ENCODE assay signal across 1 cellular context in genomic region chr14:39762576-39763401, GRCh38.
TF ChIP-seq lines count a peak whose summit lies in the region.

No MANE protein-coding gene starts in this region.

TF ChIP-seq in HepG2, 621 proteins besides CTCF, POLR2A, EP300 and RAD21 (continued from another document and continues in another):
- TF ChIP-seq ZNF597 (CRISPR knock-in tag; IDR thresholded peaks at IDR 0.05): 0 out of 2 replicates have a peak, but pooled peaks have one; percentile 28
- peak; percentile 92 for TF ChIP-seq SP4 (CRISPR knock-in tag; IDR thresholded peaks at IDR 0.05)
- peak; percentile 95 for TF ChIP-seq TEAD3 (CRISPR knock-in tag; optimal IDR thresholded peaks at IDR 0.05; ENCODE audit: borderline replicate concordance)
- TF ChIP-seq ZNF761 (CRISPR knock-in tag; conservative IDR thresholded peaks at IDR 0.05): peak; percentile 84; the same call in 1 of the 2 replicates
- peak; percentile 81; the same call in 1 of the 2 replicates for TF ChIP-seq MIER3 (CRISPR knock-in tag; IDR thresholded peaks at IDR 0.05; ENCODE audit: borderline replicate concordance)
- TF ChIP-seq NR2F6 (IDR thresholded peaks at IDR 0.05): peak; percentile 96
- TF ChIP-seq NR2F6 (CRISPR knock-in tag; IDR thresholded peaks at IDR 0.05): peak; percentile 98
- TF ChIP-seq HNF1A (IDR thresholded peaks at IDR 0.05; ENCODE audit: low read depth): peak; percentile 65; the same call in 1 of the 2 replicates
- TF ChIP-seq HNF1A (CRISPR knock-in tag; IDR thresholded peaks at IDR 0.05; ENCODE audit: borderline replicate concordance): peak; percentile 78; the same call in 1 of the 2 replicates
- TF ChIP-seq, protein P1, sequence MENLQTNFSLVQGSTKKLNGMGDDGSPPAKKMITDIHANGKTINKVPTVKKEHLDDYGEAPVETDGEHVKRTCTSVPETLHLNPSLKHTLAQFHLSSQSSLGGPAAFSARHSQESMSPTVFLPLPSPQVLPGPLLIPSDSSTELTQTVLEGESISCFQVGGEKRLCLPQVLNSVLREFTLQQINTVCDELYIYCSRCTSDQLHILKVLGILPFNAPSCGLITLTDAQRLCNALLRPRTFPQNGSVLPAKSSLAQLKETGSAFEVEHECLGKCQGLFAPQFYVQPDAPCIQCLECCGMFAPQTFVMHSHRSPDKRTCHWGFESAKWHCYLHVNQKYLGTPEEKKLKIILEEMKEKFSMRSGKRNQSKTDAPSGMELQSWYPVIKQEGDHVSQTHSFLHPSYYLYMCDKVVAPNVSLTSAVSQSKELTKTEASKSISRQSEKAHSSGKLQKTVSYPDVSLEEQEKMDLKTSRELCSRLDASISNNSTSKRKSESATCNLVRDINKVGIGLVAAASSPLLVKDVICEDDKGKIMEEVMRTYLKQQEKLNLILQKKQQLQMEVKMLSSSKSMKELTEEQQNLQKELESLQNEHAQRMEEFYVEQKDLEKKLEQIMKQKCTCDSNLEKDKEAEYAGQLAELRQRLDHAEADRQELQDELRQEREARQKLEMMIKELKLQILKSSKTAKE (CRISPR knock-in tag; IDR thresholded peaks at IDR 0.05; ENCODE audit: borderline replicate concordance): peak; percentile 92
- no peak for TF ChIP-seq HNRNPUL1 (IDR thresholded peaks at IDR 0.05; ENCODE audit: low read depth, low read length)
- peak; percentile 97; the same call in 1 of the 2 replicates for TF ChIP-seq ZNF737 (CRISPR knock-in tag; IDR thresholded peaks at IDR 0.05; ENCODE audit: borderline replicate concordance)
- TF ChIP-seq ZBTB7B (CRISPR knock-in tag; IDR thresholded peaks at IDR 0.05): peak; percentile 97
- TF ChIP-seq RFX1 (IDR thresholded peaks at IDR 0.05): no peak
- no peak for TF ChIP-seq ZNF367 (CRISPR knock-in tag; IDR thresholded peaks at IDR 0.05; ENCODE audit: borderline replicate concordance)
- peak; percentile 84; the same call in 1 of the 2 replicates for TF ChIP-seq ZNF138 (CRISPR knock-in tag; IDR thresholded peaks at IDR 0.05; ENCODE audit: low read depth)
- TF ChIP-seq ARNTL (CRISPR knock-in tag; IDR thresholded peaks at IDR 0.05): peak; percentile 95
- no peak for TF ChIP-seq MAF1 (CRISPR knock-in tag; IDR thresholded peaks at IDR 0.05; ENCODE audit: borderline replicate concordance)
- TF ChIP-seq, protein P2, sequence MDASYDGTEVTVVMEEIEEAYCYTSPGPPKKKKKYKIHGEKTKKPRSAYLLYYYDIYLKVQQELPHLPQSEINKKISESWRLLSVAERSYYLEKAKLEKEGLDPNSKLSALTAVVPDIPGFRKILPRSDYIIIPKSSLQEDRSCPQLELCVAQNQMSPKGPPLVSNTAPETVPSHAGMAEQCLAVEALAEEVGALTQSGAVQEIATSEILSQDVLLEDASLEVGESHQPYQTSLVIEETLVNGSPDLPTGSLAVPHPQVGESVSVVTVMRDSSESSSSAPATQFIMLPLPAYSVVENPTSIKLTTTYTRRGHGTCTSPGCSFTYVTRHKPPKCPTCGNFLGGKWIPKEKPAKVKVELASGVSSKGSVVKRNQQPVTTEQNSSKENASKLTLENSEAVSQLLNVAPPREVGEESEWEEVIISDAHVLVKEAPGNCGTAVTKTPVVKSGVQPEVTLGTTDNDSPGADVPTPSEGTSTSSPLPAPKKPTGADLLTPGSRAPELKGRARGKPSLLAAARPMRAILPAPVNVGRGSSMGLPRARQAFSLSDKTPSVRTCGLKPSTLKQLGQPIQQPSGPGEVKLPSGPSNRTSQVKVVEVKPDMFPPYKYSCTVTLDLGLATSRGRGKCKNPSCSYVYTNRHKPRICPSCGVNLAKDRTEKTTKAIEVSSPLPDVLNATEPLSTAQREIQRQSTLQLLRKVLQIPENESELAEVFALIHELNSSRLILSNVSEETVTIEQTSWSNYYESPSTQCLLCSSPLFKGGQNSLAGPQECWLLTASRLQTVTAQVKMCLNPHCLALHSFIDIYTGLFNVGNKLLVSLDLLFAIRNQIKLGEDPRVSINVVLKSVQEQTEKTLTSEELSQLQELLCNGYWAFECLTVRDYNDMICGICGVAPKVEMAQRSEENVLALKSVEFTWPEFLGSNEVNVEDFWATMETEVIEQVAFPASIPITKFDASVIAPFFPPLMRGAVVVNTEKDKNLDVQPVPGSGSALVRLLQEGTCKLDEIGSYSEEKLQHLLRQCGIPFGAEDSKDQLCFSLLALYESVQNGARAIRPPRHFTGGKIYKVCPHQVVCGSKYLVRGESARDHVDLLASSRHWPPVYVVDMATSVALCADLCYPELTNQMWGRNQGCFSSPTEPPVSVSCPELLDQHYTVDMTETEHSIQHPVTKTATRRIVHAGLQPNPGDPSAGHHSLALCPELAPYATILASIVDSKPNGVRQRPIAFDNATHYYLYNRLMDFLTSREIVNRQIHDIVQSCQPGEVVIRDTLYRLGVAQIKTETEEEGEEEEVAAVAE (CRISPR knock-in tag; IDR thresholded peaks at IDR 0.05; ENCODE audit: borderline replicate concordance): peak; percentile 55; the same call in 1 of the 2 replicates
- no peak for TF ChIP-seq RFX5 (IDR thresholded peaks at IDR 0.05; ENCODE audit: low read depth, low read length)
- TF ChIP-seq MIER2 (CRISPR knock-in tag; IDR thresholded peaks at IDR 0.05): 0 out of 2 replicates have a peak, but pooled peaks have one; percentile 72
- no peak for TF ChIP-seq ZNF318 (CRISPR knock-in tag; IDR thresholded peaks at IDR 0.05)
- TF ChIP-seq MEIS1 (CRISPR knock-in tag; IDR thresholded peaks at IDR 0.05; ENCODE audit: borderline replicate concordance): peak; percentile 98
- no peak for TF ChIP-seq ONECUT2 (CRISPR knock-in tag; IDR thresholded peaks at IDR 0.05)
- TF ChIP-seq, protein P3, sequence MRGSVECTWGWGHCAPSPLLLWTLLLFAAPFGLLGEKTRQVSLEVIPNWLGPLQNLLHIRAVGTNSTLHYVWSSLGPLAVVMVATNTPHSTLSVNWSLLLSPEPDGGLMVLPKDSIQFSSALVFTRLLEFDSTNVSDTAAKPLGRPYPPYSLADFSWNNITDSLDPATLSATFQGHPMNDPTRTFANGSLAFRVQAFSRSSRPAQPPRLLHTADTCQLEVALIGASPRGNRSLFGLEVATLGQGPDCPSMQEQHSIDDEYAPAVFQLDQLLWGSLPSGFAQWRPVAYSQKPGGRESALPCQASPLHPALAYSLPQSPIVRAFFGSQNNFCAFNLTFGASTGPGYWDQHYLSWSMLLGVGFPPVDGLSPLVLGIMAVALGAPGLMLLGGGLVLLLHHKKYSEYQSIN (CRISPR knock-in tag; IDR thresholded peaks at IDR 0.05; ENCODE audit: borderline replicate concordance): no peak
- no peak for TF ChIP-seq ZNF615 (CRISPR knock-in tag; IDR thresholded peaks at IDR 0.05; ENCODE audit: borderline replicate concordance)
- peak in 1 of 2 experiments; percentile 90; a peak in 2 of 4 replicates for TF ChIP-seq KLF16 (CRISPR knock-in tag; IDR thresholded peaks at IDR 0.05)
- TF ChIP-seq AHR (CRISPR knock-in tag; IDR thresholded peaks at IDR 0.05): no peak; the same call in 1 of the 2 replicates
- TF ChIP-seq GATAD1 (CRISPR knock-in tag; IDR thresholded peaks at IDR 0.05): peak; percentile 63; the same call in 1 of the 2 replicates
- peak; percentile 88; the same call in 1 of the 2 replicates for TF ChIP-seq ZBTB26 (CRISPR knock-in tag; IDR thresholded peaks at IDR 0.05; ENCODE audit: borderline replicate concordance)
- TF ChIP-seq SOX13 (IDR thresholded peaks at IDR 0.05): peak; percentile 94
- peak in 1 of 2 experiments; percentile 88; a peak in 2 of 4 replicates for TF ChIP-seq SOX13 (CRISPR knock-in tag; conservative IDR thresholded peaks at IDR 0.05 in 1 of 2, IDR thresholded peaks at IDR 0.05 in 1 of 2)
